Comparison of ENCODE assay signal across 19 cellular contexts in the genomic region with DNA sequence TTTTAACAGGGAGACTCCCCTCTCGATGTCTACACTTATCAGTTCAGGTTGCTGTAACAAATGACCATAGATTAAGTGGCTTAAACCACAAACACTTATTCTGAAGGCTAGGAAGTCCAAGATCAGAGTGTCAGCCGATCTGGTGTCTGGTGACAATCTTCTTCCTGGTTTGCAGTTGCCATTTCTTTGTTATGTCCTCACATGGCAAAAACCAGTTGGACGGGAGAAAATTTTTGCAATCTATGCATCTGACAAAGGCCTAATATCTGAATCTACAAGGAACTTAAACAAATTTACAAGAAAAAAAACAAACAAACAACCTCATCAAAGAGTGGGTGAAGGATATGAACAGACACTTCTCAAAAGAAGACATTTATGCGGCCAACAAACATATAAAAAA.
DNase-seq lines count a peak whose midpoint lies in the region; ATAC-seq and TF ChIP-seq lines count a peak whose summit lies in the region.
"Had no signal": no experiment of that assay in that cellular context is flagged by ENCODE, and none has a peak within 500 bp of the region (broad histone marks: within the 10 kb centered on the region; RNA-seq: fewer than 3 reads in every experiment).

No MANE protein-coding gene starts in this region.

- DNase-seq in NCI-H510A treated with DMSO at 0.1 percent for 48 hours (lab: John Stamatoyannopoulos, UW) (peak; percentile 22), NCI-H510A (lab: John Stamatoyannopoulos, UW) (no peak), PC-9 (peak; percentile 18 to 80), neural progenitor cell (ENCODE audit: low spot score) (no peak), sciatic nerve (ENCODE audit: low spot score) (no peak), pons (ENCODE audit: low spot score) (no peak)
- DNase-seq: AML-193; CD4-positive, alpha-beta memory T cell; DMS153; DND-41; EL; GM23248; HCEC 1CT had no signal

- H4K20me1 ChIP-seq in PC-9 (ENCODE audit: insufficient read depth), result no peaks in the 10 kb centered on the region
- no peaks in the 10 kb centered on the region for H4K20me1 ChIP-seq in neural progenitor cell (ENCODE audit: low read depth)

- H3K36me3 ChIP-seq in PC-9 (ENCODE audit: low read depth) (no peaks in the 10 kb centered on the region), neural progenitor cell (no peaks in the 10 kb centered on the region)

- no TSS peak for BruUV-seq in PC-9 (replicated peaks; lab: Mats Ljungman, UMichigan)

- no peak overlapping the region for H3K4me3 Mint-ChIP-seq in neural progenitor cell
- H3K4me3 Mint-ChIP-seq: CD14-positive monocyte; CD4-positive, alpha-beta memory T cell had no signal

- H3K9me2 ChIP-seq in PC-9 (ENCODE audit: insufficient read depth), result no peaks in the 10 kb centered on the region

- ATAC-seq in HG03045 (IDR thresholded peaks at IDR 0.05; ENCODE audit: unreplicated experiment) (no peak), sciatic nerve (no peak)
- ATAC-seq: A549, GM12878 had no signal

- no peak for TF ChIP-seq CTCF in PC-9 (conservative IDR thresholded peaks at IDR 0.05)
- TF ChIP-seq CTCF in neural progenitor cell (IDR thresholded peaks at IDR 0.05), result no peak

- H3K27me3 ChIP-seq in PC-9 (ENCODE audit: insufficient read depth, low read depth), result no peaks in the 10 kb centered on the region
- H3K27me3 ChIP-seq in neural progenitor cell, result no peaks in the 10 kb centered on the region

- H3K4me3 ChIP-seq in PC-9 (no peak overlapping the region), neural progenitor cell (no peak overlapping the region)
- H3K4me3 ChIP-seq: A549, GM12878, GM23248 had no signal

- no peaks in the 10 kb centered on the region for H3K79me2 ChIP-seq in PC-9 (ENCODE audit: low read depth)
- no peaks in the 10 kb centered on the region for H3K79me2 ChIP-seq in neural progenitor cell (ENCODE audit: low read depth)

- H3K9me3 Mint-ChIP-seq in neural progenitor cell, result no peaks in the 10 kb centered on the region

- H2AFZ ChIP-seq in PC-9 (no peak overlapping the region), neural progenitor cell (replicated peaks) (no peak overlapping the region)
- H2AFZ ChIP-seq: GM23248 had no signal

- peaks cover 16% of the 10 kb centered on the region for H3K4me1 Mint-ChIP-seq in neural progenitor cell
- H3K4me1 Mint-ChIP-seq: CD14-positive monocyte had no signal

- H3K4me2 ChIP-seq in PC-9, result 0 out of 2 replicates have a peak overlapping the region, but pooled peaks have one; percentile 1
- H3K4me2 ChIP-seq in neural progenitor cell, result peak overlapping the region; percentile 28
- H3K4me2 ChIP-seq: A549 had no signal

- H3F3A ChIP-seq in PC-9 (ENCODE audit: insufficient read depth, low read depth) (no peaks in the 10 kb centered on the region), neural progenitor cell (ENCODE audit: low read depth) (peaks cover 7% of the 10 kb centered on the region)

- H3K27me3 Mint-ChIP-seq in neural progenitor cell (ENCODE audit: insufficient read depth, low read depth), result peaks cover 6% of the 10 kb centered on the region

- H3K36me3 Mint-ChIP-seq in neural progenitor cell, result no peaks in the 10 kb centered on the region
- H3K36me3 Mint-ChIP-seq: CD14-positive monocyte; CD4-positive, alpha-beta memory T cell had no signal

- H3K4me1 ChIP-seq in PC-9 (replicated peaks; ENCODE audit: insufficient read depth) (peaks cover 9% of the 10 kb centered on the region; the same call in 1 of the 2 replicates), neural progenitor cell (peaks cover 21% of the 10 kb centered on the region)
- H3K4me1 ChIP-seq: A549 had no signal

- intact Hi-C loops in PC-9 (cut with micrococcal nuclease; ENCODE audit: unreplicated experiment) (no loop called here), sciatic nerve (cut with DNase I) (no loop called here)

- no peak overlapping the region for H3K27ac ChIP-seq in PC-9
- no peak overlapping the region for H3K27ac ChIP-seq in neural progenitor cell
- H3K27ac ChIP-seq: 22Rv1, A549, GM23248, HL-60 had no signal

- H3K9me3 ChIP-seq in PC-9 (ENCODE audit: insufficient read depth, low read depth) (no peaks in the 10 kb centered on the region), neural progenitor cell (ENCODE audit: low read depth) (no peaks in the 10 kb centered on the region)
- H3K9me3 ChIP-seq: A549 had no signal

- CTCF ChIA-PET in PC-9 (lab: Charles Lee), result no interaction called here

- POLR2A ChIA-PET in PC-9 (lab: Charles Lee; ENCODE audit: unreplicated experiment), result no interaction called here

- no peak overlapping the region for H3K9ac ChIP-seq in neural progenitor cell
- H3K9ac ChIP-seq: GM23248 had no signal

- H3K27ac Mint-ChIP-seq in neural progenitor cell, result no peak overlapping the region
- H3K27ac Mint-ChIP-seq: CD4-positive, alpha-beta memory T cell had no signal

Comparison
In these comparisons a context has a peak if more than half of its experiments do, and no peak if none do; other contexts are left out.
1. DNase-seq: peak in NCI-H510A treated with DMSO at 0.1 percent for 48 hours (single experiment) and PC-9 (2 of 2); none in NCI-H510A (single experiment), neural progenitor cell (single experiment), sciatic nerve (single experiment) and pons (single experiment).